Comparison of ENCODE assay signal across 15 cellular contexts in the genomic region with DNA sequence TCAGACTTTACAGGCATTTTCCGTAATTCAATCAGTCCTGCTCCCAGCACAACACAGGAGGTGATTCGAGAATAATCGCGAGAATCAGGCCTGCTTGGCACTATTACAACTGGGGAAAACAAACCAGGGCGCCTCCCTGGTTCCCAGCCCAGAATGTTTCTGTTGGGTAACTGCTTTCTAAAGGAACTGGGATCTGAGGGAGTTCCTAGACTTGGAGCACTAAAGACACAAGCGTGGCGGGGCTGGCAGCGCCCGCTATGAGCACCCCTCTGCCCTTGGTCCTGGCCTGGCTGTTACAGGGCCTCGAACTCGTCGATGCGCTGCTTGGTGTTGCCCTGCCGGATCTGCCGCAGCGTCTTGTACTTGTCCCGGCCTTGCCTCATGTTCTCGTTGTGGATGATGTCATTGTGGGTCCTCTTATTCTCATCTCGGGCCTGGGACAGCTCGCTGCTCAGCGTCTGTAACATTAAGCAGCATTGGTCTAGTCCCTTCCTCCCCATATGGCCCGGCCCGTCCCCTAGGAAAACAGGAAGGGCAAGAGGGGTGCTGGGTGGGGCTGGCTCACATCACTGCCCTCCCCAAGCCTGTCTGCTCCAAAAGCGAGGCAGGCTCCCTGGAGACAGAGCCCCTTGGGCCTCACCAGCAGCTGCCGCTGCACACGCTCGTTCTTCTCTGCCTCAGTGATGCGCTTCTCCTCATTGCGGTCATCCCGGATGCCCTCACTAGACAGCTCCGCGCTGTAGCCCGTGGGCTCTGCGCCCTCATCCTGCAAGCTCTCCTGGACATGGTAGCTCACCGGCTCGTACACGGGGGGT. TPM values are rescaled to one million over a fixed set of nuclear protein-coding genes. Genes with fewer than 3 reads are reported as not detected.
DNase-seq lines count a peak whose midpoint lies in the region; ATAC-seq and TF ChIP-seq lines count a peak whose summit lies in the region.
"Had no signal": no experiment of that assay in that cellular context is flagged by ENCODE, and none has a peak within 500 bp of the region (broad histone marks: within the 10 kb centered on the region; RNA-seq: fewer than 3 reads in every experiment).

No MANE protein-coding gene starts in this region.

- ATAC-seq in GM19324 (IDR thresholded peaks at IDR 0.05; ENCODE audit: low FRiP score, unreplicated experiment), result no peak

- H3K27me3 ChIP-seq in hepatocyte (no peaks in the 10 kb centered on the region), brain microvascular endothelial cell (replicated peaks) (no peaks in the 10 kb centered on the region)
- H3K27me3 ChIP-seq: neutrophil, SJCRH30 had no signal

- DNase-seq in activated naive CD4-positive, alpha-beta T cell treated with anti-CD3 and anti-CD28 coated beads, Interleukin-2, amount 50 U/mL, for 16 hours, result no peak
- DNase-seq in RWPE1 (ENCODE audit: low spot score), result no peak
- DNase-seq in hepatocyte (ENCODE audit: low spot score), result no peak
- DNase-seq in superior temporal gyrus (ENCODE audit: extremely low spot score), result peak; percentile 24
- no peak for DNase-seq in NCI-H524 treated with DMSO at 0.1 percent for 48 hours (lab: John Stamatoyannopoulos, UW)
- DNase-seq in brain microvascular endothelial cell, result no peak
- DNase-seq: AML-193, kidney glomerular epithelial cell, NCI-H1105 treated with DMSO at 0.1 percent for 48 hours, NCI-H774, SJCRH30, WERI-Rb-1 had no signal

- peaks cover 19% of the 10 kb centered on the region for H3K4me1 Mint-ChIP-seq in activated naive CD4-positive, alpha-beta T cell treated with anti-CD3 and anti-CD28 coated beads, Interleukin-2, amount 50 U/mL, for 24 hours

- H3K36me3 Mint-ChIP-seq in activated naive CD4-positive, alpha-beta T cell treated with anti-CD3 and anti-CD28 coated beads, Interleukin-2, amount 50 U/mL, for 24 hours, result peaks cover 28% of the 10 kb centered on the region

- peaks cover 17% of the 10 kb centered on the region for H3K79me2 ChIP-seq in hepatocyte

- no peaks in the 10 kb centered on the region for H3K9me3 Mint-ChIP-seq in activated naive CD4-positive, alpha-beta T cell treated with anti-CD3 and anti-CD28 coated beads, Interleukin-2, amount 50 U/mL, for 24 hours

- POLR2A ChIA-PET in RWPE1 (lab: Yijun Ruan, JAX; ENCODE audit: low non-redundant PET), result no interaction called here

- no peaks in the 10 kb centered on the region for H3K27me3 Mint-ChIP-seq in activated naive CD4-positive, alpha-beta T cell treated with anti-CD3 and anti-CD28 coated beads, Interleukin-2, amount 50 U/mL, for 24 hours

- peaks cover 3% of the 10 kb centered on the region for H3K36me3 ChIP-seq in hepatocyte (replicated peaks; ENCODE audit: insufficient read depth, low read depth)
- H3K36me3 ChIP-seq in brain microvascular endothelial cell (replicated peaks), result peaks cover 69% of the 10 kb centered on the region

- CTCF ChIA-PET in RWPE1 (lab: Yijun Ruan, JAX), result interaction anchor here (0.5 kb wide), 1 partner anchor 9 kb away, joined by 3 read pairs; no protein-coding TSS in a partner anchor

- no peak overlapping the region for H3K4me2 ChIP-seq in hepatocyte

- peaks cover 24% of the 10 kb centered on the region for H3K4me1 ChIP-seq in hepatocyte (ENCODE audit: insufficient read depth)
- H3K4me1 ChIP-seq: SJCRH30 had no signal

- in situ Hi-C loops in brain microvascular endothelial cell (cut with HindIII; ENCODE audit: low pct_ligation_motif_present, low sequenced_read_pairs), result no loop called here

- H3K9me2 ChIP-seq in hepatocyte (replicated peaks; ENCODE audit: insufficient read depth), result no peaks in the 10 kb centered on the region

- peaks cover 3% of the 10 kb centered on the region for H4K20me1 ChIP-seq in hepatocyte (ENCODE audit: insufficient read depth, poor library complexity, severe bottlenecking)

- no peak overlapping the region for H3K4me3 ChIP-seq in hepatocyte
- H3K4me3 ChIP-seq in brain microvascular endothelial cell (ENCODE audit: low read depth, low read length), result no peak overlapping the region
- H3K4me3 ChIP-seq: SJCRH30 had no signal

- no peak overlapping the region for H3K4me3 Mint-ChIP-seq in activated naive CD4-positive, alpha-beta T cell treated with anti-CD3 and anti-CD28 coated beads, Interleukin-2, amount 50 U/mL, for 24 hours

- no peaks in the 10 kb centered on the region for H3K9me3 ChIP-seq in hepatocyte (ENCODE audit: low read depth)
- H3K9me3 ChIP-seq: neutrophil, SJCRH30 had no signal

- peak overlapping the region; percentile 62 for H3K27ac Mint-ChIP-seq in activated naive CD4-positive, alpha-beta T cell treated with anti-CD3 and anti-CD28 coated beads, Interleukin-2, amount 50 U/mL, for 24 hours

- WGBS in hepatocyte (ENCODE audit: low lambda C conversion rate, missing lambda C conversion rate), result 96% methylated on average over 30 of the region's 37 CpGs

- H3K27ac ChIP-seq in RWPE1 (peak overlapping the region; percentile 84), hepatocyte (peak overlapping the region; percentile 40), brain microvascular endothelial cell (no peak overlapping the region)
- H3K27ac ChIP-seq: neutrophil, SJCRH30, WERI-Rb-1 had no signal

- H2AFZ ChIP-seq in hepatocyte, result no peak overlapping the region

- TF ChIP-seq CTCF in RWPE1 (conservative IDR thresholded peaks at IDR 0.05; ENCODE audit: low read depth), result no peak
- no peak for TF ChIP-seq CTCF in hepatocyte (IDR thresholded peaks at IDR 0.05; ENCODE audit: poor library complexity)
- TF ChIP-seq CTCF in brain microvascular endothelial cell (IDR thresholded peaks at IDR 0.05; ENCODE audit: low read depth, low read length, missing control alignments), result no peak

RNA-seq across cellular contexts. Expression of a gene that starts 52.3 kb away (rescaled TPM):
- total RNA-seq in hepatocyte, result 395 and 399 TPM in 2 replicates
- polyA plus RNA-seq in hepatocyte, result 616 and 623 TPM in 2 replicates
